33 cellular contexts compared by ENCODE assay signal in genomic region chr1:22841142-22841541, GRCh38.
"Had no signal": no experiment of that assay in that cellular context is flagged by ENCODE, and none has a peak within 500 bp of the region (broad histone marks: within the 10 kb centered on the region; RNA-seq: fewer than 3 reads in every experiment).

No MANE protein-coding gene starts in this region.

- ATAC-seq: K562, PC-3 had no signal

- H3K4me1 ChIP-seq: Peyer's patch had no signal

- H3K4me1 Mint-ChIP-seq: activated B cell treated with CpG ODN at 0.5 μM for 24 hours; activated naive CD4-positive, alpha-beta T cell treated with anti-CD3 and anti-CD28 coated beads, Interleukin-2, amount 10 ng/mL, durations not matched to agents 7 days and 5 days had no signal

- FAIRE-seq: K562 had no signal

- H3K36me3 Mint-ChIP-seq: activated CD4-positive, alpha-beta memory T cell treated with anti-CD3 and anti-CD28 coated beads for 36 hours; activated naive CD4-positive, alpha-beta T cell treated with anti-CD3 and anti-CD28 coated beads, Interleukin-2, amount 10 ng/mL, durations not matched to agents 7 days and 5 days; activated naive CD8-positive, alpha-beta T cell had no signal

- DNase-seq: activated B cell treated with CpG ODN at 0.5 μM for 24 hours; activated CD4-positive, alpha-beta memory T cell treated with anti-CD3 and anti-CD28 coated beads for 36 hours; activated CD4-positive, alpha-beta T cell treated with anti-CD3 and anti-CD28 coated beads for 4 hours; activated CD4-positive, alpha-beta T cell treated with anti-CD3 and anti-CD28 coated beads, Interleukin-2, amount 50 U/mL, for 1 hour; activated CD4-positive, CD25-positive, alpha-beta regulatory T cell treated with anti-CD3 and anti-CD28 coated beads, Interleukin-2, amount 50 U/mL, for 72 hours; activated CD8-positive, alpha-beta memory T cell treated with anti-CD3 and anti-CD28 coated beads, Interleukin-2, amount 50 U/mL, for 4 hours; activated effector memory CD4-positive, alpha-beta T cell treated with Interleukin-2 at 50 U/mL for 16 hours; activated naive CD4-positive, alpha-beta T cell treated with anti-CD3 and anti-CD28 coated beads, Interleukin-2, amount 10 ng/mL, durations not matched to agents 7 days and 5 days; activated T-cell treated with anti-CD3 and anti-CD28 coated beads for 4 hours; activated T-cell treated with anti-CD3 and anti-CD28 coated beads, Interleukin-2, amount 50 U/mL, for 48 hours; amniotic stem cell; aorta; NCI-H1092 treated with DMSO at 0.1 percent for 48 hours; NCI-H1417; NCI-H146; NCI-H187; NCI-H2029 treated with DMSO at 0.1 percent for 48 hours; NCI-H2107; NCI-H2171; NCI-H510A; NCI-H526; NCI-H748 treated with DMSO at 0.1 percent for 48 hours; NK-92 treated with Interleukin-12 subunit alpha and Interleukin-12 subunit beta, amount 100 ng/mL, for 24 hours; PC-3; Peyer's patch; RPMI8226; SW 1271; T-helper 1 cell; T-helper 2 cell; T-helper 9 cell had no signal

- H3K36me3 ChIP-seq: Peyer's patch had no signal

- H3K4me3 Mint-ChIP-seq: activated B cell treated with CpG ODN at 0.5 μM for 24 hours; activated CD4-positive, alpha-beta memory T cell treated with anti-CD3 and anti-CD28 coated beads for 36 hours; activated naive CD4-positive, alpha-beta T cell treated with anti-CD3 and anti-CD28 coated beads, Interleukin-2, amount 10 ng/mL, durations not matched to agents 7 days and 5 days; activated naive CD8-positive, alpha-beta T cell had no signal

- H3K27me3 ChIP-seq: Peyer's patch had no signal

- H3K27ac ChIP-seq: Peyer's patch, VCaP had no signal

- H3K9me3 ChIP-seq: Peyer's patch had no signal

- H3K27ac Mint-ChIP-seq: activated B cell treated with CpG ODN at 0.5 μM for 24 hours; activated CD4-positive, alpha-beta memory T cell treated with anti-CD3 and anti-CD28 coated beads for 36 hours; activated naive CD4-positive, alpha-beta T cell treated with anti-CD3 and anti-CD28 coated beads, Interleukin-2, amount 10 ng/mL, durations not matched to agents 7 days and 5 days; activated naive CD8-positive, alpha-beta T cell had no signal

- H3K9me3 Mint-ChIP-seq: activated B cell treated with CpG ODN at 0.5 μM for 24 hours; activated CD4-positive, alpha-beta memory T cell treated with anti-CD3 and anti-CD28 coated beads for 36 hours; activated naive CD4-positive, alpha-beta T cell treated with anti-CD3 and anti-CD28 coated beads, Interleukin-2, amount 10 ng/mL, durations not matched to agents 7 days and 5 days had no signal

- H3K4me3 ChIP-seq: K562, Peyer's patch had no signal
